15 cellular contexts compared by ENCODE assay signal in genomic region chr11:110991621-110992355, GRCh38.
DNase-seq lines count a peak whose midpoint lies in the region; ATAC-seq and TF ChIP-seq lines count a peak whose summit lies in the region.
"Had no signal": no experiment of that assay in that cellular context is flagged by ENCODE, and none has a peak within 500 bp of the region (broad histone marks: within the 10 kb centered on the region; RNA-seq: fewer than 3 reads in every experiment).

No MANE protein-coding gene starts in this region.

- H3K27me3 Mint-ChIP-seq in chondrocyte (ENCODE audit: low read depth) (peaks cover 5% of the 10 kb centered on the region), osteocyte (ENCODE audit: unreplicated experiment) (peaks cover 14% of the 10 kb centered on the region)
- H3K27me3 Mint-ChIP-seq: activated CD4-positive, alpha-beta memory T cell treated with anti-CD3 and anti-CD28 coated beads, Interleukin-2, amount 10 ng/mL, durations not matched to agents 7 days and 5 days had no signal

- CTCF ChIA-PET in BJ (lab: Yijun Ruan, JAX): interaction anchor here (0.9 to 1.5 kb wide), 3 partner anchors 9 to 239 kb away, joined by 3 to 4 read pairs (median 4); no protein-coding TSS in a partner anchor

- H3K9me3 Mint-ChIP-seq in chondrocyte (ENCODE audit: low read depth): no peaks in the 10 kb centered on the region
- no peaks in the 10 kb centered on the region for H3K9me3 Mint-ChIP-seq in osteocyte (ENCODE audit: unreplicated experiment)
- H3K9me3 Mint-ChIP-seq: activated CD4-positive, alpha-beta memory T cell treated with anti-CD3 and anti-CD28 coated beads, Interleukin-2, amount 10 ng/mL, durations not matched to agents 7 days and 5 days had no signal

- H3K36me3 Mint-ChIP-seq in chondrocyte (ENCODE audit: low read depth) (no peaks in the 10 kb centered on the region), osteocyte (ENCODE audit: unreplicated experiment) (no peaks in the 10 kb centered on the region)

- H3K27me3 ChIP-seq in BJ (ENCODE audit: control insufficient read depth, insufficient read depth, low read length) (no peaks in the 10 kb centered on the region), rectal smooth muscle tissue (ENCODE audit: control insufficient read depth, insufficient read depth, low read length) (no peaks in the 10 kb centered on the region)

- no peak for TF ChIP-seq CTCF in BJ (IDR thresholded peaks at IDR 0.05; ENCODE audit: insufficient read depth, low read depth, low read length)
- TF ChIP-seq CTCF in foreskin fibroblast (IDR thresholded peaks at IDR 0.05; ENCODE audit: low read depth, low read length): no peak
- no peak for TF ChIP-seq CTCF in chondrocyte (IDR thresholded peaks at IDR 0.05)
- no peak for TF ChIP-seq CTCF in osteocyte (IDR thresholded peaks at IDR 0.05)

- POLR2A ChIA-PET in BJ (lab: Charles Lee): interaction anchor here (0.7 kb wide), 1 partner anchor 68 kb away, joined by 3 read pairs; no protein-coding TSS in a partner anchor

- peaks cover 13% of the 10 kb centered on the region for H3K4me1 ChIP-seq in rectal smooth muscle tissue (ENCODE audit: control insufficient read depth, insufficient read depth, low read length)

- DNase-seq in BJ (ENCODE audit: low read depth): peak; percentile 73
- DNase-seq in SK-N-MC (ENCODE audit: low read depth, low spot score): no peak
- DNase-seq in foreskin fibroblast: peak; percentile 88 to 93
- DNase-seq in chondrocyte (ENCODE audit: low spot score): no peak
- DNase-seq in cerebellar nuclear complex (lab: John Stamatoyannopoulos, UW): no peak
- no peak for DNase-seq in osteocyte (ENCODE audit: extremely low spot score, unreplicated experiment)
- DNase-seq: activated CD4-positive, alpha-beta memory T cell treated with anti-CD3 and anti-CD28 coated beads, Interleukin-2, amount 10 ng/mL, durations not matched to agents 7 days and 5 days; activated gamma-delta T cell; cortex of kidney; OCI-M1; stimulated activated CD4-positive, alpha-beta T cell treated with anti-CD3 and anti-CD28 coated beads, Interleukin-1b, Interleukin-23, amount 100 ng/mL, for 48 hours; T-helper 9 cell had no signal

- H3K36me3 ChIP-seq in BJ (ENCODE audit: control insufficient read depth, insufficient read depth, low read length): no peaks in the 10 kb centered on the region
- no peaks in the 10 kb centered on the region for H3K36me3 ChIP-seq in SK-N-MC (ENCODE audit: insufficient read depth, low read length)
- H3K36me3 ChIP-seq in rectal smooth muscle tissue (ENCODE audit: control insufficient read depth, insufficient read depth, low read length): no peaks in the 10 kb centered on the region

- no peak overlapping the region for H3K27ac Mint-ChIP-seq in chondrocyte (ENCODE audit: unreplicated experiment)
- H3K27ac Mint-ChIP-seq in osteocyte (ENCODE audit: unreplicated experiment): no peak overlapping the region
- H3K27ac Mint-ChIP-seq: activated CD4-positive, alpha-beta memory T cell treated with anti-CD3 and anti-CD28 coated beads, Interleukin-2, amount 10 ng/mL, durations not matched to agents 7 days and 5 days had no signal

- H3K4me1 Mint-ChIP-seq in chondrocyte (ENCODE audit: low read depth) (peaks cover 3% of the 10 kb centered on the region), osteocyte (ENCODE audit: unreplicated experiment) (no peaks in the 10 kb centered on the region)
- H3K4me1 Mint-ChIP-seq: activated CD4-positive, alpha-beta memory T cell treated with anti-CD3 and anti-CD28 coated beads, Interleukin-2, amount 10 ng/mL, durations not matched to agents 7 days and 5 days had no signal

- H3K9me3 ChIP-seq in SK-N-MC (ENCODE audit: low read depth, low read length): no peaks in the 10 kb centered on the region

- H3K4me3 ChIP-seq in BJ (ENCODE audit: low read depth, low read length) (no peak overlapping the region), SK-N-MC (peak overlapping the region; percentile 46; the same call in 1 of the 2 replicates), foreskin fibroblast (ENCODE audit: low read depth in 1 of 2, low read length in 2 of 2) (peak overlapping the region in 1 of 2 donors; percentile 11), rectal smooth muscle tissue (ENCODE audit: low read length) (no peak overlapping the region)

- H3K9ac ChIP-seq in SK-N-MC (ENCODE audit: insufficient read length) (peak overlapping the region; percentile 14), rectal smooth muscle tissue (ENCODE audit: low read length) (no peak overlapping the region)
- H3K9ac ChIP-seq: KMS-11 had no signal

- no peak overlapping the region for H3K4me3 Mint-ChIP-seq in chondrocyte (ENCODE audit: unreplicated experiment)
- H3K4me3 Mint-ChIP-seq in osteocyte (ENCODE audit: unreplicated experiment): no peak overlapping the region
- H3K4me3 Mint-ChIP-seq: activated CD4-positive, alpha-beta memory T cell treated with anti-CD3 and anti-CD28 coated beads, Interleukin-2, amount 10 ng/mL, durations not matched to agents 7 days and 5 days had no signal

- ATAC-seq in HG02571 (IDR thresholded peaks at IDR 0.05; ENCODE audit: unreplicated experiment): no peak

- H3K27ac ChIP-seq in SK-N-MC (peak overlapping the region; percentile 79), rectal smooth muscle tissue (ENCODE audit: low read depth, low read length) (peak overlapping the region; percentile 21)
- H3K27ac ChIP-seq: KMS-11 had no signal

Comparison
In these comparisons a context has a peak if more than half of its experiments do, and no peak if none do; other contexts are left out.
1. DNase-seq: peak in BJ (single experiment) and foreskin fibroblast (2 of 2); none in SK-N-MC (single experiment), chondrocyte (single experiment), cerebellar nuclear complex (0 of 2) and osteocyte (single experiment).